In genomic region chr1:185837711-185838110, GRCh38 we compare ENCODE assay signal across 21 cellular contexts.
DNase-seq lines count a peak whose midpoint lies in the region; ATAC-seq, FAIRE-seq and TF ChIP-seq lines count a peak whose summit lies in the region.
"Had no signal": no experiment of that assay in that cellular context is flagged by ENCODE, and none has a peak within 500 bp of the region (broad histone marks: within the 10 kb centered on the region; RNA-seq: fewer than 3 reads in every experiment).

No MANE protein-coding gene starts in this region.

- H3K9ac ChIP-seq in GM23248 = no peak overlapping the region
- no peak overlapping the region for H3K9ac ChIP-seq in PC-3 (ENCODE audit: low read length)
- no peak overlapping the region for H3K9ac ChIP-seq in MM.1S (ENCODE audit: low read length)

- BruUV-seq in PC-3 (replicated peaks; lab: Mats Ljungman, UMichigan) = no TSS peak

- FAIRE-seq in GM19239 (lab: Jason Lieb, UNC) = no peak

- no peak overlapping the region for H3K27ac ChIP-seq in GM23248
- no peak overlapping the region for H3K27ac ChIP-seq in PC-3 (ENCODE audit: low read length)
- H3K27ac ChIP-seq in osteoblast (ENCODE audit: low read depth, low read length) = no peak overlapping the region
- H3K27ac ChIP-seq in MM.1S (ENCODE audit: low read length) = no peak overlapping the region

- WGBS in GM23248 (ENCODE audit: low coverage in 1 of 2, low lambda C conversion rate in 2 of 2, missing lambda C conversion rate in 2 of 2), 2 experiments = 90 to 91% methylated on average over 1 of the region's 1 CpG

- no peak overlapping the region for H3K4me2 ChIP-seq in GM23248 (ENCODE audit: unreplicated experiment)
- no peak overlapping the region for H3K4me2 ChIP-seq in PC-3 (ENCODE audit: low read length)
- no peak overlapping the region for H3K4me2 ChIP-seq in osteoblast (ENCODE audit: insufficient read depth, low read length)
- H3K4me2 ChIP-seq in MM.1S (ENCODE audit: low read depth, low read length) = no peak overlapping the region

- CTCF ChIA-PET in PC-3 (lab: Charles Lee) = no interaction called here

- H3F3A ChIP-seq in GM23248 (ENCODE audit: insufficient read depth) = no peaks in the 10 kb centered on the region
- no peaks in the 10 kb centered on the region for H3F3A ChIP-seq in PC-3 (ENCODE audit: low read length, unreplicated experiment)
- H3F3A ChIP-seq in MM.1S (ENCODE audit: insufficient read depth, low read length) = no peaks in the 10 kb centered on the region

- TF ChIP-seq CTCF in PC-3 (conservative IDR thresholded peaks at IDR 0.05; ENCODE audit: low read depth, low read length) = no peak
- no peak for TF ChIP-seq CTCF in fibroblast of mammary gland (conservative IDR thresholded peaks at IDR 0.05; ENCODE audit: control insufficient read depth, insufficient read depth, low read depth, low read length)
- TF ChIP-seq CTCF in osteoblast (IDR thresholded peaks at IDR 0.05; ENCODE audit: extremely low read depth, low read depth, low read length) = no peak
- TF ChIP-seq CTCF in MM.1S (IDR thresholded peaks at IDR 0.05; ENCODE audit: low read length) = no peak

- intact Hi-C loops in PC-3 (cut with micrococcal nuclease) = no loop called here

- POLR2A ChIA-PET in PC-3 (lab: Charles Lee; ENCODE audit: unreplicated experiment) = no interaction called here

- no peaks in the 10 kb centered on the region for H3K27me3 ChIP-seq in GM23248 (replicated peaks; ENCODE audit: insufficient read depth)
- no peaks in the 10 kb centered on the region for H3K27me3 ChIP-seq in PC-3 (ENCODE audit: low read length)
- no peaks in the 10 kb centered on the region for H3K27me3 ChIP-seq in osteoblast (ENCODE audit: insufficient read depth, low read length)
- no peaks in the 10 kb centered on the region for H3K27me3 ChIP-seq in MM.1S (replicated peaks; ENCODE audit: insufficient read depth, low read length)

- DNase-seq in GM23248 = no peak
- DNase-seq in PC-3 = no peak
- DNase-seq in fibroblast of mammary gland (ENCODE audit: low read depth) = peak; percentile 25
- no peak for DNase-seq in osteoblast (ENCODE audit: insufficient read length, low spot score, missing footprints)
- no peak for DNase-seq in MM.1S
- no peak for DNase-seq in GM19239 (ENCODE audit: insufficient read length, low spot score)
- DNase-seq: ACHN, AML-193, DMS 273 treated with DMSO at 0.1 percent for 48 hours, DND-41, GOT3, MG63, NCI-H1105, NCI-H2081, NCI-H2171 treated with DMSO at 0.1 percent for 48 hours, NCI-H446, NCI-H748 treated with DMSO at 0.1 percent for 48 hours, OCI-M1, SHP77 had no signal

- no peaks in the 10 kb centered on the region for H3K9me2 ChIP-seq in GM23248 (ENCODE audit: insufficient read depth)
- H3K9me2 ChIP-seq in PC-3 (replicated peaks; ENCODE audit: low read length) = no peaks in the 10 kb centered on the region
- no peaks in the 10 kb centered on the region for H3K9me2 ChIP-seq in MM.1S (replicated peaks; ENCODE audit: insufficient read depth, low read length)

- H3K36me3 ChIP-seq in GM23248 (ENCODE audit: low read depth) (no peaks in the 10 kb centered on the region), PC-3 (ENCODE audit: low read depth, low read length) (no peaks in the 10 kb centered on the region), osteoblast (ENCODE audit: insufficient read depth, low read length) (no peaks in the 10 kb centered on the region), MM.1S (replicated peaks; ENCODE audit: insufficient read depth, low read length) (no peaks in the 10 kb centered on the region)
- H3K36me3 ChIP-seq: MG63 had no signal

- H3K4me1 ChIP-seq in GM23248 (ENCODE audit: insufficient read depth) = 0 out of 2 replicates have a peak, but pooled peaks cover 4% of the 10 kb centered on the region
- H3K4me1 ChIP-seq in PC-3 (ENCODE audit: insufficient read depth, low read length) = no peaks in the 10 kb centered on the region
- peaks cover 6% of the 10 kb centered on the region for H3K4me1 ChIP-seq in osteoblast (ENCODE audit: insufficient read depth, low read length)
- H3K4me1 ChIP-seq in MM.1S (ENCODE audit: low read length) = no peaks in the 10 kb centered on the region

- no peak overlapping the region for H3K4me3 ChIP-seq in GM23248
- no peak overlapping the region for H3K4me3 ChIP-seq in PC-3 (ENCODE audit: low read length)
- no peak overlapping the region for H3K4me3 ChIP-seq in fibroblast of mammary gland (ENCODE audit: control insufficient read depth, low read depth, low read length)
- H3K4me3 ChIP-seq in osteoblast (ENCODE audit: insufficient read depth, low read length) = no peak overlapping the region
- no peak overlapping the region for H3K4me3 ChIP-seq in MM.1S (ENCODE audit: low read length)
- H3K4me3 ChIP-seq: MG63 had no signal

- in situ Hi-C loops in GM23248 (cut with MboI) = no loop called here

- H3K79me2 ChIP-seq in GM23248 (ENCODE audit: insufficient read depth) = no peaks in the 10 kb centered on the region
- no peaks in the 10 kb centered on the region for H3K79me2 ChIP-seq in PC-3 (ENCODE audit: low read length)
- no peaks in the 10 kb centered on the region for H3K79me2 ChIP-seq in osteoblast (ENCODE audit: insufficient read depth, low read length)
- H3K79me2 ChIP-seq in MM.1S (ENCODE audit: low read length) = no peaks in the 10 kb centered on the region

- ATAC-seq in PC-3 (peak; percentile 20; the same call in 1 of the 2 replicates), HG02981 (IDR thresholded peaks at IDR 0.05; ENCODE audit: unreplicated experiment) (no peak)
- ATAC-seq: HCT116 had no signal

- no peaks in the 10 kb centered on the region for H3K9me3 ChIP-seq in GM23248 (ENCODE audit: low read depth)
- no peaks in the 10 kb centered on the region for H3K9me3 ChIP-seq in PC-3 (ENCODE audit: low read length)
- no peaks in the 10 kb centered on the region for H3K9me3 ChIP-seq in osteoblast (ENCODE audit: low read depth, low read length)
- H3K9me3 ChIP-seq in MM.1S (replicated peaks; ENCODE audit: insufficient read depth, low read length) = no peaks in the 10 kb centered on the region
- H3K9me3 ChIP-seq: MG63 had no signal

- H4K20me1 ChIP-seq in GM23248 (ENCODE audit: insufficient read depth) (no peaks in the 10 kb centered on the region), PC-3 (ENCODE audit: low read length) (no peaks in the 10 kb centered on the region), osteoblast (ENCODE audit: insufficient read depth, low read length) (no peaks in the 10 kb centered on the region), MM.1S (ENCODE audit: insufficient read depth, low read length) (no peaks in the 10 kb centered on the region)

- H2AFZ ChIP-seq in GM23248 (peak overlapping the region; percentile 36; the same call in 1 of the 2 replicates), PC-3 (ENCODE audit: low read length) (no peak overlapping the region), osteoblast (ENCODE audit: low read length) (peak overlapping the region; percentile 9), MM.1S (ENCODE audit: low read length) (no peak overlapping the region)

Comparison
In these comparisons a context has a peak if more than half of its experiments do, and no peak if none do; other contexts are left out.
1. H2AFZ ChIP-seq: peak in GM23248 (single experiment) and osteoblast (single experiment); none in PC-3 (single experiment) and MM.1S (single experiment).